Comparison of ENCODE assay signal across 8 cellular contexts in the genomic region with DNA sequence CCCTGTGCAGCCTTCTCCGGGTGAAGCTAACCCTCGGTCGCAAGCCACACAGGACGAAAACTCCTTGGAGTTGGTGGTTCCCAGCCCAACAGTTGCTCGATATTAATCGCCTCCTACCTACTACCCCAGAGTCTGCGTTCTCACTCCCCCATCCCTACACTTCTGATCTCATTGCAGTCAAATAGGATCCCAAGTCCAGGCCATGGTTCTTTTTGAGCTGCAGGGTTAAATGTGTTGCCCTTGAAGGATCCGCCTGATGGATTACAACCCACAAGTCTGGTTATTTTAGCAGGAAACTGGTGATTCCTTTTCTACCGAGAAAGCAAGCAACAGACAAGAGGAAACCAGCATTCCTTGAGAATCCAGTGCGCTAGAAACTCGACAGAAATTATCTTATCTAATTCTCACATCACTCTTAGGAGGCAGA. TPM values are rescaled to one million over a fixed set of nuclear protein-coding genes. Genes with fewer than 3 reads are reported as not detected.
DNase-seq lines count a peak whose midpoint lies in the region; ATAC-seq and TF ChIP-seq lines count a peak whose summit lies in the region.

No MANE protein-coding gene starts in this region.

- H3K27me3 ChIP-seq in GM23338 (ENCODE audit: insufficient read depth): peaks cover 75% of the 10 kb centered on the region
- no peaks in the 10 kb centered on the region for H3K27me3 ChIP-seq in parathyroid adenoma (ENCODE audit: control insufficient read depth, insufficient read depth, low read length)

- peaks cover 30% of the 10 kb centered on the region for H3K4me1 Mint-ChIP-seq in GM23338

- H3K9me3 Mint-ChIP-seq in GM23338: no peaks in the 10 kb centered on the region; the same call in 2 of the 3 replicates

- H3K36me3 Mint-ChIP-seq in GM23338 (ENCODE audit: low read depth): peaks cover 2% of the 10 kb centered on the region; the same call in 2 of the 3 replicates

- no peak for TF ChIP-seq CTCF in GM23338 (conservative IDR thresholded peaks at IDR 0.05; ENCODE audit: low read depth in 2 of 2)
- no peak for TF ChIP-seq CTCF in fibroblast of mammary gland (conservative IDR thresholded peaks at IDR 0.05; ENCODE audit: control insufficient read depth, insufficient read depth, low read depth, low read length)
- no peak for TF ChIP-seq CTCF in parathyroid adenoma (IDR thresholded peaks at IDR 0.05)

- H4K20me1 ChIP-seq in GM23338 (replicated peaks; ENCODE audit: insufficient read depth): peaks cover 28% of the 10 kb centered on the region

- peak overlapping the region; percentile 69 for H3K9ac ChIP-seq in parathyroid adenoma

- DNase-seq in GM23338 (ENCODE audit: low spot score) (peak; percentile 45), SK-MEL-5 (ENCODE audit: low read depth, low spot score) (peak; percentile 15), fibroblast of mammary gland (ENCODE audit: low read depth) (no peak), NOMO-1 (lab: John Stamatoyannopoulos, UW; ENCODE audit: unreplicated experiment in 2 of 2) (no peak), GM19238 (ENCODE audit: insufficient read length, low spot score) (no peak), NCI-H226 (no peak)

- peak overlapping the region; percentile 88 for H3K4me3 Mint-ChIP-seq in GM23338

- H3K4me2 ChIP-seq in GM23338: peak overlapping the region; percentile 92
- H3K4me2 ChIP-seq in parathyroid adenoma (ENCODE audit: low read length): peak overlapping the region; percentile 86

- H3K9me2 ChIP-seq in GM23338 (ENCODE audit: insufficient read depth): no peaks in the 10 kb centered on the region

- H3K27ac Mint-ChIP-seq in GM23338: no peak overlapping the region

- peaks cover 62% of the 10 kb centered on the region for H3K27me3 Mint-ChIP-seq in GM23338 (ENCODE audit: insufficient read depth, low read depth, poor library complexity)

- H3K27ac ChIP-seq in GM23338 (ENCODE audit: low read depth): no peak overlapping the region
- peak overlapping the region; percentile 59 for H3K27ac ChIP-seq in parathyroid adenoma

- peak overlapping the region; percentile 91 for H2AFZ ChIP-seq in GM23338
- H2AFZ ChIP-seq in parathyroid adenoma: peak overlapping the region; percentile 98

- peaks cover 20% of the 10 kb centered on the region for H3K4me1 ChIP-seq in GM23338 (ENCODE audit: insufficient read depth)
- peaks cover 5% of the 10 kb centered on the region for H3K4me1 ChIP-seq in parathyroid adenoma

- ATAC-seq in GM23338: no peak; the same call in 2 of the 3 replicates
- ATAC-seq in HG02759 (IDR thresholded peaks at IDR 0.05; ENCODE audit: unreplicated experiment): no peak

- H3K36me3 ChIP-seq in GM23338 (ENCODE audit: insufficient read depth): no peaks in the 10 kb centered on the region
- no peaks in the 10 kb centered on the region for H3K36me3 ChIP-seq in parathyroid adenoma (ENCODE audit: control insufficient read depth, insufficient read depth, low read length)

- H3K79me2 ChIP-seq in GM23338 (replicated peaks; ENCODE audit: insufficient read depth) (peaks cover 21% of the 10 kb centered on the region), parathyroid adenoma (peaks cover 2% of the 10 kb centered on the region)

- H3K4me3 ChIP-seq in GM23338 (peak overlapping the region; percentile 86), fibroblast of mammary gland (ENCODE audit: control insufficient read depth, low read depth, low read length) (peak overlapping the region; percentile 79), parathyroid adenoma (ENCODE audit: low read depth, low read length) (peak overlapping the region; percentile 77)

- H3F3A ChIP-seq in GM23338 (replicated peaks; ENCODE audit: low read depth): peaks cover 16% of the 10 kb centered on the region

- H3K9me3 ChIP-seq in parathyroid adenoma (ENCODE audit: control insufficient read depth, low read length): no peaks in the 10 kb centered on the region

- in situ Hi-C loops in SK-MEL-5 (cut with HindIII; ENCODE audit: low pct_unique_long_range_greater_than_20kb, low sequenced_read_pairs): no loop called here

TF ChIP-seq in GM23338, 12 proteins besides CTCF, POLR2A, EP300 and RAD21:
- TF ChIP-seq NANOG (IDR thresholded peaks at IDR 0.05; ENCODE audit: borderline replicate concordance): no peak
- TF ChIP-seq EZH2 (IDR thresholded peaks at IDR 0.05; ENCODE audit: low read depth, unreplicated experiment): peak; percentile 65
- TF ChIP-seq POLR2AphosphoS5 (IDR thresholded peaks at IDR 0.05; ENCODE audit: low read depth): no peak
- no peak for TF ChIP-seq ZNF114 (CRISPR knock-in tag; IDR thresholded peaks at IDR 0.05)

RNA-seq across cellular contexts. Expression of gene NIN, which starts 0.8 kb away (rescaled TPM):
- 12.9 and 17.4 TPM in 2 replicates for total RNA-seq in GM23338 (2014; rRNA removed; shearing (Covaris generic))
- 6.2 and 7.4 TPM in 2 replicates for polyA plus RNA-seq in GM23338 (2016; fragmentation: Nextera tagmentation; extraction: Ambion mirVana)
- 86.1 and 91.1 TPM in 2 replicates for total RNA-seq in SK-MEL-5 (2014; rRNA removed; shearing (Covaris generic))
- 28.6 and 38.5 TPM in 2 replicates for polyA plus RNA-seq in SK-MEL-5 (2015; cell fraction: cytosol; rRNA removed)
- polyA plus RNA-seq in SK-MEL-5 (2015; cell fraction: nucleus; rRNA removed): 35.1 and 42.4 TPM in 2 replicates

RNA-seq across cellular contexts. Expression of gene ABHD12B, which starts 40.1 kb away (rescaled TPM):
- 9.0 and 13.4 TPM in 2 replicates for total RNA-seq in GM23338 (2014; rRNA removed; shearing (Covaris generic))
- 52.8 and 56.9 TPM in 2 replicates for polyA plus RNA-seq in GM23338 (2016; fragmentation: Nextera tagmentation; extraction: Ambion mirVana)
- total RNA-seq in SK-MEL-5 (2014; rRNA removed; shearing (Covaris generic)): not detected in 2 replicates
- not detected in 2 replicates for polyA plus RNA-seq in SK-MEL-5 (2015; cell fraction: cytosol; rRNA removed)
- not detected in 2 replicates for polyA plus RNA-seq in SK-MEL-5 (2015; cell fraction: nucleus; rRNA removed)

Comparison
In these comparisons a context has a peak if more than half of its experiments do, and no peak if none do; other contexts are left out.
1. DNase-seq: peak in GM23338 (single experiment) and SK-MEL-5 (single experiment); none in fibroblast of mammary gland (single experiment), NOMO-1 (0 of 2), GM19238 (single experiment) and NCI-H226 (single experiment).
2. RNA of gene ABHD12B, which starts 40.1 kb away (total RNA-seq): 9.0 to 13.4 TPM in GM23338; not detected in SK-MEL-5; every median in the first group is over 10 times any median in the second.
3. Peak in every context shown above with its lines, with median percentiles within 50 percentile points of each other: H3K4me3 ChIP-seq.